In genomic region chr5:123036391-123037103, GRCh38 we compare ENCODE assay signal across 8 cellular contexts. TPM values are rescaled to one million over a fixed set of nuclear protein-coding genes. Genes with fewer than 3 reads are reported as not detected.
DNase-seq lines count a peak whose midpoint lies in the region; ATAC-seq and TF ChIP-seq lines count a peak whose summit lies in the region.

PPIC (minus strand) TSS chr5:123036725; CDS start chr5:123036625, 100 bp downstream.

- H4K5ac ChIP-seq in H9 (ENCODE audit: insufficient read length, low read depth, low read length), result no peak within 1 kb of the TSS

- H4K91ac ChIP-seq in H9 (ENCODE audit: insufficient read length, low read depth, low read length), result no peak within 1 kb of the TSS

- peak within 1 kb of the TSS; percentile 69 to 77 for H3K4me3 ChIP-seq in foreskin fibroblast (ENCODE audit: low read depth in 1 of 2, low read length in 2 of 2)

- H3K36me3 Mint-ChIP-seq in H9 (ENCODE audit: insufficient read depth in 1 of 3, low read depth in 3 of 3), result no peaks in the 10 kb centered on the region
- no peaks in the 10 kb centered on the region for H3K36me3 Mint-ChIP-seq in activated T-cell treated with anti-CD3 and anti-CD28 coated beads, Interleukin-2, amount 50 U/mL, for 72 hours (ENCODE audit: insufficient read depth in 2 of 2)
- H3K36me3 Mint-ChIP-seq in naive thymus-derived CD8-positive, alpha-beta T cell, result no peaks in the 10 kb centered on the region

- no peak within 1 kb of the TSS for H2BK20ac ChIP-seq in H9 (ENCODE audit: low read depth, low read length, poor library complexity, severe bottlenecking)

- H4K8ac ChIP-seq in H9 (replicated peaks; ENCODE audit: insufficient read length, low read depth, low read length), result no peak within 1 kb of the TSS

- no peak within 1 kb of the TSS for H2BK5ac ChIP-seq in H9 (ENCODE audit: insufficient read length, low read length)

- peak within 1 kb of the TSS; percentile 32 for H2AFZ ChIP-seq in H9 (ENCODE audit: low read length)

- H3K56ac ChIP-seq in H9 (ENCODE audit: insufficient read length, low read depth, low read length), result no peak within 1 kb of the TSS

- H3K14ac ChIP-seq in H9 (ENCODE audit: insufficient read depth, low read length), result no peak within 1 kb of the TSS

- peak; percentile 2 for DNase-seq in stimulated activated CD4-positive, alpha-beta T cell treated with anti-CD3 and anti-CD28 coated beads, Interleukin-12 subunit alpha, Interleukin-12 subunit beta, amount 100 ng/mL, for 4 hours
- DNase-seq in stimulated activated CD4-positive, alpha-beta T cell treated with anti-CD3 and anti-CD28 coated beads, Interleukin-4, amount 100 ng/mL, for 24 hours, result no peak
- DNase-seq in H9 (peak; percentile 86), NCI-H1930 (lab: John Stamatoyannopoulos, UW) (peak; percentile 14 to 44), foreskin fibroblast (peak; percentile 83 to 94)
- peak; percentile 18 to 31 for DNase-seq in activated T-cell treated with anti-CD3 and anti-CD28 coated beads, Interleukin-2, amount 50 U/mL, for 72 hours
- DNase-seq in naive thymus-derived CD8-positive, alpha-beta T cell, result no peak

- no peak within 1 kb of the TSS for H2BK15ac ChIP-seq in H9 (ENCODE audit: low read depth, low read length)

- H3K23me2 ChIP-seq in H9 (ENCODE audit: insufficient read length, low read depth, low read length, poor library complexity, severe bottlenecking), result peaks cover 14% of the 10 kb centered on the region

- H3K4ac ChIP-seq in H9 (ENCODE audit: low read depth, low read length), result no peak within 1 kb of the TSS

- WGBS in H9 (ENCODE audit: extremely low coverage, insufficient read length, low lambda C conversion rate), result no CpG with 5 or more reads among the region's 84 CpGs

- H3K79me2 ChIP-seq in H9 (ENCODE audit: insufficient read depth, low read length), result no peaks in the 10 kb centered on the region

- peaks cover 18 to 20% of the 10 kb centered on the region in 2 experiments for H3K4me1 Mint-ChIP-seq in H9
- H3K4me1 Mint-ChIP-seq in activated T-cell treated with anti-CD3 and anti-CD28 coated beads, Interleukin-2, amount 50 U/mL, for 72 hours (ENCODE audit: low read depth), result peaks cover 12% of the 10 kb centered on the region
- H3K4me1 Mint-ChIP-seq in naive thymus-derived CD8-positive, alpha-beta T cell, result peaks cover 0 to 18% (median 10%) of the 10 kb centered on the region in 4 donors

- H3K4me2 ChIP-seq in H9 (ENCODE audit: insufficient read depth, insufficient read length, low read length), result peak within 1 kb of the TSS; percentile 74

- no peak within 1 kb of the TSS for H3K27ac Mint-ChIP-seq in H9
- no peak within 1 kb of the TSS for H3K27ac Mint-ChIP-seq in activated T-cell treated with anti-CD3 and anti-CD28 coated beads, Interleukin-2, amount 50 U/mL, for 72 hours
- H3K27ac Mint-ChIP-seq in naive thymus-derived CD8-positive, alpha-beta T cell, result no peak within 1 kb of the TSS

- H4K20me1 ChIP-seq in H9 (ENCODE audit: control insufficient read depth, insufficient read depth, insufficient read length), result no peaks in the 10 kb centered on the region

- H3K4me1 ChIP-seq in H9 (ENCODE audit: insufficient read depth, low read length), result no peaks in the 10 kb centered on the region

- H3K27me3 ChIP-seq in H9 (ENCODE audit: insufficient read depth, low read length), result no peaks in the 10 kb centered on the region; the same call in 1 of the 2 replicates

- no peaks in the 10 kb centered on the region for H3K9me3 Mint-ChIP-seq in H9
- no peaks in the 10 kb centered on the region for H3K9me3 Mint-ChIP-seq in activated T-cell treated with anti-CD3 and anti-CD28 coated beads, Interleukin-2, amount 50 U/mL, for 72 hours
- H3K9me3 Mint-ChIP-seq in naive thymus-derived CD8-positive, alpha-beta T cell, result peaks cover 0 to 5% (median 0%) of the 10 kb centered on the region in 9 donors

- no peak within 1 kb of the TSS for H2BK120ac ChIP-seq in H9 (ENCODE audit: low read depth, low read length, poor library complexity, severe bottlenecking)

- no peak for TF ChIP-seq CTCF in H9 (conservative IDR thresholded peaks at IDR 0.05)
- no peak for TF ChIP-seq CTCF in foreskin fibroblast (IDR thresholded peaks at IDR 0.05; ENCODE audit: low read depth, low read length)

- ATAC-seq in activated T-cell treated with anti-CD3 and anti-CD28 coated beads, Interleukin-2, amount 50 U/mL, for 72 hours (replicated peaks in 1 of 2), result peak; percentile 66 to 71
- no peak for ATAC-seq in naive thymus-derived CD8-positive, alpha-beta T cell
- no peak for ATAC-seq in HG03565 (IDR thresholded peaks at IDR 0.05; ENCODE audit: unreplicated experiment)

- no peak within 1 kb of the TSS for H2AK5ac ChIP-seq in H9 (ENCODE audit: insufficient read length, low read length)

- H3T11ph ChIP-seq in H9 (ENCODE audit: low read length), result no peak within 1 kb of the TSS

- H2BK12ac ChIP-seq in H9 (ENCODE audit: insufficient read length, low read depth, low read length), result no peak within 1 kb of the TSS

- peak within 1 kb of the TSS; percentile 82 to 90 for H3K4me3 Mint-ChIP-seq in H9
- peak within 1 kb of the TSS; percentile 77 to 79 for H3K4me3 Mint-ChIP-seq in activated T-cell treated with anti-CD3 and anti-CD28 coated beads, Interleukin-2, amount 50 U/mL, for 72 hours
- peak within 1 kb of the TSS; percentile 51 to 77 (median 67) for H3K4me3 Mint-ChIP-seq in naive thymus-derived CD8-positive, alpha-beta T cell

- H3K27me3 Mint-ChIP-seq in H9 (ENCODE audit: low read depth), result peaks cover 51% of the 10 kb centered on the region
- H3K27me3 Mint-ChIP-seq in activated T-cell treated with anti-CD3 and anti-CD28 coated beads, Interleukin-2, amount 50 U/mL, for 72 hours (ENCODE audit: low read depth), result peaks cover 75% of the 10 kb centered on the region
- peaks cover 42 to 73% (median 55%) of the 10 kb centered on the region in 5 donors for H3K27me3 Mint-ChIP-seq in naive thymus-derived CD8-positive, alpha-beta T cell

- no peaks in the 10 kb centered on the region for H3K9me3 ChIP-seq in H9 (ENCODE audit: control insufficient read depth, low read depth, low read length)

- no peak within 1 kb of the TSS for H3K27ac ChIP-seq in H9 (ENCODE audit: insufficient read length, low read depth, low read length)

- no peak within 1 kb of the TSS for H3K23ac ChIP-seq in H9 (ENCODE audit: insufficient read length, low read depth, low read length)

- POLR2A ChIA-PET in naive thymus-derived CD8-positive, alpha-beta T cell (lab: Charles Lee), result no interaction called here

- H3K79me1 ChIP-seq in H9 (ENCODE audit: insufficient read depth, low read depth, low read length, poor library complexity, severe bottlenecking), result no peaks in the 10 kb centered on the region

- H3K18ac ChIP-seq in H9 (ENCODE audit: insufficient read length, low read depth, low read length), result no peak within 1 kb of the TSS

- H3K9ac ChIP-seq in H9 (ENCODE audit: extremely low read depth, insufficient read length, low read length), result peak within 1 kb of the TSS; percentile 12

RNA-seq across cellular contexts. Expression of gene PPIC, which starts in this region (rescaled TPM):
- total RNA-seq in H9 (2021), result 10.8 and 11.9 TPM in 2 replicates
- not detected for total RNA-seq in activated T-cell treated with anti-CD3 and anti-CD28 coated beads, Interleukin-2, amount 50 U/mL, for 72 hours
- total RNA-seq in naive thymus-derived CD8-positive, alpha-beta T cell, result not detected
- polyA plus RNA-seq in naive thymus-derived CD8-positive, alpha-beta T cell, result not detected

Comparison
In these comparisons a context has a peak if more than half of its experiments do, and no peak if none do; other contexts are left out.
1. RNA of gene PPIC (total RNA-seq): 10.8 to 11.9 TPM in H9; not detected in activated T-cell treated with anti-CD3 and anti-CD28 coated beads, Interleukin-2, amount 50 U/mL, for 72 hours and not detected in naive thymus-derived CD8-positive, alpha-beta T cell; every median in the first group is over 10 times any median in the second.
2. DNase-seq: peak in stimulated activated CD4-positive, alpha-beta T cell treated with anti-CD3 and anti-CD28 coated beads, Interleukin-12 subunit alpha, Interleukin-12 subunit beta, amount 100 ng/mL, for 4 hours (single experiment), H9 (single experiment), NCI-H1930 (2 of 2) and foreskin fibroblast (2 of 2); none in stimulated activated CD4-positive, alpha-beta T cell treated with anti-CD3 and anti-CD28 coated beads, Interleukin-4, amount 100 ng/mL, for 24 hours (single experiment) and naive thymus-derived CD8-positive, alpha-beta T cell (0 of 10).
3. Peak in DNase-seq and ATAC-seq in activated T-cell treated with anti-CD3 and anti-CD28 coated beads, Interleukin-2, amount 50 U/mL, for 72 hours; RNA of the gene not detected or under 1 TPM.
4. Peak in every context shown above with its lines, with median percentiles within 50 percentile points of each other: H3K4me3 Mint-ChIP-seq.